Comparison of ENCODE assay signal across 1 cellular context in the genomic region with DNA sequence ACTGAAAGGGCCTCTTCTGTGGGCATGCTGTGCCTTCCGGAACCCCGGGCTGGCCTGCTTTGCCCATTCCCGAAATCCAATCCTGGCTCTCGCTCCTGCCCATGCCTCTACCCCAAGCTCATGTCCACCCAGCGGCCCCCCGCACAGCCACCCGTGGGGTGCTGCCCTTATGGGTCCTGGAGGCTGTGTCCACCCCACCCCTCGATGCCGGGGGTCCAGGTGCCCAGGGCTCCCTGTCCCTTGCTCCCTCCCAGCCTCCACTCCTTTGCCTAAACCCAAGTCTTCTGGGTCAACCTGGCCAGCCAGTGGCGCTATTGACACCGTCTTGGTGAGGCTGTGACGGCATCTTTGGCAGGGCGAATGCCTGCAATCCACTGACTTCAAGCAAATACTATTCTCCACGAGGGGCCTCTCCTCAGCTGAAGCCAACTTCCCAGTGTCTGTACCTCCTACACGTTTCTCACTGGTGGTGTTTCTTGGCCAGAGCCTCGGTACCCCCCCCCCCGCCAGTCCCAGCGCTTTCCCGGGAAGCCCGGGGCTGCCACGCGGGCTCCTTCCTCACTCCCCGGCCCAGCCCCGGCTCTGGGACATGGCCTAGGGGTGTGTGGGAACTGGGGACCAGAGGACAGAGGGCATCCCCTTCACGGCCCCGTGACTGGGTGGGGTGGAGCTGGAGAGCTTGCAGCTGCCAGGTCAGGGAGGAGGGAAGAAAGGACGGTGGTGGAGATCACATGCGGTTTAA.
TF ChIP-seq lines count a peak whose summit lies in the region.

No MANE protein-coding gene starts in this region.

TF ChIP-seq in HepG2, 621 proteins besides CTCF, POLR2A, EP300 and RAD21 (continued from another document):
- 0 out of 2 replicates have a peak, but pooled peaks have one; percentile 13 for TF ChIP-seq PHF8 (CRISPR knock-in tag; IDR thresholded peaks at IDR 0.05)
- TF ChIP-seq, protein P1, sequence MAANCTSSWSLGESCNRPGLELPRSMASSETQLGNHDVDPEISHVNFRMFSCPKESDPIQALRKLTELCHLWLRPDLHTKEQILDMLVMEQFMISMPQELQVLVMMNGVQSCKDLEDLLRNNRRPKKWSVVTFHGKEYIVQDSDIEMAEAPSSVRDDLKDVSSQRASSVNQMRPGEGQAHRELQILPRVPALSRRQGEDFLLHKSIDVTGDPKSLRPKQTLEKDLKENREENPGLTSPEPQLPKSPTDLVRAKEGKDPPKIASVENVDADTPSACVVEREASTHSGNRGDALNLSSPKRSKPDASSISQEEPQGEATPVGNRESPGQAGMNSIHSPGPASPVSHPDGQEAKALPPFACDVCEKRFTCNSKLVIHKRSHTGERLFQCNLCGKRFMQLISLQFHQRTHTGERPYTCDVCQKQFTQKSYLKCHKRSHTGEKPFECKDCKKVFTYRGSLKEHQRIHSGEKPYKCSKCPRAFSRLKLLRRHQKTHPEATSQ (CRISPR knock-in tag; IDR thresholded peaks at IDR 0.05; ENCODE audit: borderline replicate concordance): no peak
- peak; percentile 75 for TF ChIP-seq PRDM15 (CRISPR knock-in tag; IDR thresholded peaks at IDR 0.05)
- TF ChIP-seq PCBP1 (IDR thresholded peaks at IDR 0.05; ENCODE audit: borderline replicate concordance, low read depth, low read length): 0 out of 2 replicates have a peak, but pooled peaks have one; percentile 37
- TF ChIP-seq ZMAT3 (CRISPR knock-in tag; conservative IDR thresholded peaks at IDR 0.05): 0 out of 2 replicates have a peak, but pooled peaks have one; percentile 29
- peak; percentile 52 for TF ChIP-seq POLR2AphosphoS5 (IDR thresholded peaks at IDR 0.05; ENCODE audit: low read depth, low read length)
- TF ChIP-seq MAX (IDR thresholded peaks at IDR 0.05): 0 out of 2 replicates have a peak, but pooled peaks have one; percentile 5
- 0 out of 2 replicates have a peak, but pooled peaks have one; percentile 6 for TF ChIP-seq ZBTB7B (CRISPR knock-in tag; IDR thresholded peaks at IDR 0.05)
- TF ChIP-seq, protein P2, sequence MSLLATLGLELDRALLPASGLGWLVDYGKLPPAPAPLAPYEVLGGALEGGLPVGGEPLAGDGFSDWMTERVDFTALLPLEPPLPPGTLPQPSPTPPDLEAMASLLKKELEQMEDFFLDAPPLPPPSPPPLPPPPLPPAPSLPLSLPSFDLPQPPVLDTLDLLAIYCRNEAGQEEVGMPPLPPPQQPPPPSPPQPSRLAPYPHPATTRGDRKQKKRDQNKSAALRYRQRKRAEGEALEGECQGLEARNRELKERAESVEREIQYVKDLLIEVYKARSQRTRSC (CRISPR knock-in tag; IDR thresholded peaks at IDR 0.05; ENCODE audit: low read depth): no peak
- TF ChIP-seq, protein P3, sequence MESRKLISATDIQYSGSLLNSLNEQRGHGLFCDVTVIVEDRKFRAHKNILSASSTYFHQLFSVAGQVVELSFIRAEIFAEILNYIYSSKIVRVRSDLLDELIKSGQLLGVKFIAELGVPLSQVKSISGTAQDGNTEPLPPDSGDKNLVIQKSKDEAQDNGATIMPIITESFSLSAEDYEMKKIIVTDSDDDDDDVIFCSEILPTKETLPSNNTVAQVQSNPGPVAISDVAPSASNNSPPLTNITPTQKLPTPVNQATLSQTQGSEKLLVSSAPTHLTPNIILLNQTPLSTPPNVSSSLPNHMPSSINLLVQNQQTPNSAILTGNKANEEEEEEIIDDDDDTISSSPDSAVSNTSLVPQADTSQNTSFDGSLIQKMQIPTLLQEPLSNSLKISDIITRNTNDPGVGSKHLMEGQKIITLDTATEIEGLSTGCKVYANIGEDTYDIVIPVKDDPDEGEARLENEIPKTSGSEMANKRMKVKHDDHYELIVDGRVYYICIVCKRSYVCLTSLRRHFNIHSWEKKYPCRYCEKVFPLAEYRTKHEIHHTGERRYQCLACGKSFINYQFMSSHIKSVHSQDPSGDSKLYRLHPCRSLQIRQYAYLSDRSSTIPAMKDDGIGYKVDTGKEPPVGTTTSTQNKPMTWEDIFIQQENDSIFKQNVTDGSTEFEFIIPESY (CRISPR knock-in tag; IDR thresholded peaks at IDR 0.05): peak; percentile 61
- TF ChIP-seq SP1 (IDR thresholded peaks at IDR 0.05): no peak
- TF ChIP-seq SP1 (CRISPR knock-in tag; IDR thresholded peaks at IDR 0.05): no peak
- 0 out of 2 replicates have a peak, but pooled peaks have one; percentile 7 for TF ChIP-seq ZC3H4 (CRISPR knock-in tag; IDR thresholded peaks at IDR 0.05; ENCODE audit: borderline replicate concordance)
- TF ChIP-seq BRCA1 (CRISPR knock-in tag; IDR thresholded peaks at IDR 0.05): no peak
- TF ChIP-seq AGO2 (optimal IDR thresholded peaks at IDR 0.05; ENCODE audit: low read depth, low read length): peak; percentile 99
- no peak for TF ChIP-seq GTF3A (CRISPR knock-in tag; conservative IDR thresholded peaks at IDR 0.05)
